In genomic region chr7:16419126-16419525, GRCh38 we compare ENCODE assay signal across 1 cellular context.
TF ChIP-seq lines count a peak whose summit lies in the region.

No MANE protein-coding gene starts in this region.

TF ChIP-seq in WTC11, 78 proteins besides CTCF, POLR2A, EP300 and RAD21 (continued from another document):
- TF ChIP-seq ZNF532 (CRISPR knock-in tag; IDR thresholded peaks at IDR 0.05; ENCODE audit: borderline replicate concordance) (no peak), ETV6 (CRISPR knock-in tag; IDR thresholded peaks at IDR 0.05) (no peak), FOXP4 (CRISPR knock-in tag; IDR thresholded peaks at IDR 0.05) (no peak), ZBTB21 (CRISPR knock-in tag; IDR thresholded peaks at IDR 0.05; ENCODE audit: borderline replicate concordance) (no peak), MXD4 (CRISPR knock-in tag; IDR thresholded peaks at IDR 0.05; ENCODE audit: borderline replicate concordance) (no peak), NFYB (CRISPR knock-in tag; conservative IDR thresholded peaks at IDR 0.05; ENCODE audit: low read depth) (no peak), SMAD4 (CRISPR knock-in tag; IDR thresholded peaks at IDR 0.05) (no peak), PRRX2 (CRISPR knock-in tag; IDR thresholded peaks at IDR 0.05) (no peak)
TF ChIP-seq in WTC11: peak in this region for 0.
